Comparison of ENCODE assay signal across 15 cellular contexts in the genomic region with DNA sequence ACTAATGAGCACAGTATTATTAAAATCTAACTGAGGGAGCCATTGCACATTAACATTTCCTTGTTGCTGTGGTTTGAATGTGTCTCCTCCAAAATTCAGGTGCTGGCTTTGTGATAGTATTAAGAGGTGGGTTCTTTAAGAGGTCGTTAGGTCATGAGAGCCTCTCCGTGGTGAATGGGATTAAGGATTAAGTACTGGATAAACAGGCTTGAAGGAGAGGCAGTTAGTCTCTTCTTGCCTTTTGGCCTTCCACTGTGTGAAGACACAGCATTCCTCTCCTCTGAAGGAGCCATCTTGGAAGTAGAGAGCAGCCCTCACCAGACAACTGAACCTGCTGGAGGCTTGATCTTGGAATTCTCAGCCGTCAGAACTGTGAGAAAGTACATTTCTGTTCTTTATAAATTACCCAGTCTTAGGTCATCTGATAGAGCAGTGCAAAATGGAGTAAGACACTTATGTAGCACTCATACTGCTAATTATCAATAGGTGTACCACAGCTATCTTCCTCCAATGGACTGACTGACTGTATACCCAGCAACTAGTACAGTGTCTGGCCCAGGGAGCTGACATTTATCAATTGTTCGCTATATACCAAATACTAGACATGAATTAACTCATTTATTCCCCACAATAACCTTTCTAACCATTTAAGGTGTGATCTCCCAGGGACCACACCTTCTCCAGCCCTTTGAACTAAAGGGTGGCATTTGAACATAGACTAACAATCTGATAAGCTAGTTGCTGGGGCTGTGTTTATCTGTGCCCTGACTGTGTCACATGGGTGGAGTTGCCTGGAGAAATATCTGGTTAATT.
A peak's percentile ranks its signal among the peaks of the same experiment; 100 is the strongest.
DNase-seq lines count a peak whose midpoint lies in the region; ATAC-seq and TF ChIP-seq lines count a peak whose summit lies in the region.
"Had no signal": no experiment of that assay in that cellular context is flagged by ENCODE, and none has a peak within 500 bp of the region (broad histone marks: within the 10 kb centered on the region; RNA-seq: fewer than 3 reads in every experiment).

No MANE protein-coding gene starts in this region.

- no peak overlapping the region for H2AFZ ChIP-seq in neural progenitor cell (replicated peaks)

- DNase-seq in T-helper 2 cell treated with Interferon-gamma antibody and Interleukin-4, amounts not matched to agents 5 μg/mL and 100 μg/mL, for 36 hours (ENCODE audit: low spot score): no peak
- DNase-seq in T-helper 2 cell (no peak), neural progenitor cell (ENCODE audit: low spot score) (peak; percentile 87), NCI-H1092 treated with DMSO at 0.1 percent for 48 hours (lab: John Stamatoyannopoulos, UW) (no peak)
- DNase-seq in activated T-helper 2 cell treated with anti-CD3 and anti-CD28 coated beads, Interferon-gamma antibody, Interleukin-2, Interleukin-4, amounts not matched to agents 10 μg/mL and 5 μg/mL and 100 μg/mL, durations not matched to agents 14 hours and 24 hours and 36 hours (ENCODE audit: low spot score): no peak
- DNase-seq in activated CD4-positive, alpha-beta memory T cell treated with anti-CD3 and anti-CD28 coated beads for 36 hours: no peak
- DNase-seq: activated gamma-delta T cell, left ventricle myocardium superior, psoas muscle, SHP77 treated with DMSO at 0.1 percent for 48 hours had no signal

- TF ChIP-seq CTCF in neural progenitor cell (IDR thresholded peaks at IDR 0.05): no peak

- H3K79me2 ChIP-seq in neural progenitor cell (ENCODE audit: low read depth): peaks cover 37% of the 10 kb centered on the region

- H3K4me1 ChIP-seq in HUES48 (ENCODE audit: control insufficient read depth, insufficient read depth, low read length) (peaks cover 19% of the 10 kb centered on the region), neural progenitor cell (peaks cover 81% of the 10 kb centered on the region)
- H3K4me1 ChIP-seq: esophagus muscularis mucosa, psoas muscle, vagina had no signal

- H3K4me3 Mint-ChIP-seq in T-helper 2 cell treated with Interferon-gamma antibody and Interleukin-4, amounts not matched to agents 5 μg/mL and 100 μg/mL, for 36 hours: peak overlapping the region; percentile 66
- peak overlapping the region; percentile 77 for H3K4me3 Mint-ChIP-seq in activated T-helper 2 cell treated with anti-CD3 and anti-CD28 coated beads, Interferon-gamma antibody, Interleukin-2, Interleukin-4, amounts not matched to agents 10 μg/mL and 5 μg/mL and 100 μg/mL, durations not matched to agents 14 hours and 24 hours and 36 hours (ENCODE audit: low read depth)
- H3K4me3 Mint-ChIP-seq in neural progenitor cell: peak overlapping the region; percentile 42
- H3K4me3 Mint-ChIP-seq in activated CD4-positive, alpha-beta memory T cell treated with anti-CD3 and anti-CD28 coated beads for 36 hours: no peak overlapping the region
- H3K4me3 Mint-ChIP-seq: HFFc6 had no signal

- H3K4me3 ChIP-seq in HUES48 (ENCODE audit: low read depth, low read length): no peak overlapping the region
- H3K4me3 ChIP-seq in neural progenitor cell: peak overlapping the region; percentile 37
- H3K4me3 ChIP-seq: esophagus muscularis mucosa, psoas muscle, vagina had no signal

- POLR2A ChIA-PET in activated CD4-positive, alpha-beta memory T cell treated with anti-CD3 and anti-CD28 coated beads for 36 hours (lab: Charles Lee): interaction anchor here (0.6 kb wide), 1 partner anchor 1358 kb away, joined by 4 read pairs; no protein-coding TSS in a partner anchor

- H3K36me3 ChIP-seq in HUES48 (ENCODE audit: control insufficient read depth, insufficient read depth, low read length): no peaks in the 10 kb centered on the region
- no peaks in the 10 kb centered on the region for H3K36me3 ChIP-seq in neural progenitor cell
- H3K36me3 ChIP-seq: esophagus muscularis mucosa, vagina had no signal

- H3K9ac ChIP-seq in HUES48 (ENCODE audit: low read depth, low read length) (no peak overlapping the region), neural progenitor cell (no peak overlapping the region)

- peaks cover 56% of the 10 kb centered on the region for H3K4me1 Mint-ChIP-seq in T-helper 2 cell treated with Interferon-gamma antibody and Interleukin-4, amounts not matched to agents 5 μg/mL and 100 μg/mL, for 36 hours (ENCODE audit: low read depth)
- peaks cover 56% of the 10 kb centered on the region for H3K4me1 Mint-ChIP-seq in activated T-helper 2 cell treated with anti-CD3 and anti-CD28 coated beads, Interferon-gamma antibody, Interleukin-2, Interleukin-4, amounts not matched to agents 10 μg/mL and 5 μg/mL and 100 μg/mL, durations not matched to agents 14 hours and 24 hours and 36 hours (ENCODE audit: low read depth)
- peaks cover 54% of the 10 kb centered on the region for H3K4me1 Mint-ChIP-seq in neural progenitor cell
- H3K4me1 Mint-ChIP-seq in activated CD4-positive, alpha-beta memory T cell treated with anti-CD3 and anti-CD28 coated beads for 36 hours (ENCODE audit: low read depth): peaks cover 25% of the 10 kb centered on the region

- H3K9me3 ChIP-seq in HUES48 (ENCODE audit: control insufficient read depth, insufficient read depth, low read length) (no peaks in the 10 kb centered on the region), neural progenitor cell (ENCODE audit: low read depth) (no peaks in the 10 kb centered on the region)
- H3K9me3 ChIP-seq: esophagus muscularis mucosa, psoas muscle, vagina had no signal

- no peaks in the 10 kb centered on the region for H4K20me1 ChIP-seq in neural progenitor cell (ENCODE audit: low read depth)

- peak overlapping the region; percentile 73 for H3K4me2 ChIP-seq in neural progenitor cell

- no peaks in the 10 kb centered on the region for H3K9me3 Mint-ChIP-seq in T-helper 2 cell treated with Interferon-gamma antibody and Interleukin-4, amounts not matched to agents 5 μg/mL and 100 μg/mL, for 36 hours
- H3K9me3 Mint-ChIP-seq in activated T-helper 2 cell treated with anti-CD3 and anti-CD28 coated beads, Interferon-gamma antibody, Interleukin-2, Interleukin-4, amounts not matched to agents 10 μg/mL and 5 μg/mL and 100 μg/mL, durations not matched to agents 14 hours and 24 hours and 36 hours: no peaks in the 10 kb centered on the region
- H3K9me3 Mint-ChIP-seq in neural progenitor cell: no peaks in the 10 kb centered on the region
- no peaks in the 10 kb centered on the region for H3K9me3 Mint-ChIP-seq in activated CD4-positive, alpha-beta memory T cell treated with anti-CD3 and anti-CD28 coated beads for 36 hours
- H3K9me3 Mint-ChIP-seq: HFFc6 had no signal

- H3K27me3 ChIP-seq in HUES48 (ENCODE audit: control insufficient read depth, insufficient read depth, low read length) (no peaks in the 10 kb centered on the region), neural progenitor cell (no peaks in the 10 kb centered on the region)
- H3K27me3 ChIP-seq: vagina had no signal

- intact Hi-C loops in activated T-helper 2 cell treated with anti-CD3 and anti-CD28 coated beads, Interferon-gamma antibody, Interleukin-2, Interleukin-4, amounts not matched to agents 10 μg/mL and 5 μg/mL and 100 μg/mL, durations not matched to agents 14 hours and 24 hours and 36 hours (cut with micrococcal nuclease): loop anchor here (1.0 to 10.0 kb wide), 5 partner anchors 36 to 1866 kb away; no protein-coding TSS in a partner anchor
- intact Hi-C loops in activated CD4-positive, alpha-beta memory T cell treated with anti-CD3 and anti-CD28 coated beads for 36 hours (cut with micrococcal nuclease): loop anchor here (1.0 to 10.0 kb wide), 3 partner anchors 354 to 676 kb away; partner anchors contain the start of gene SP5

- peak overlapping the region; percentile 81 for H3K27ac Mint-ChIP-seq in T-helper 2 cell treated with Interferon-gamma antibody and Interleukin-4, amounts not matched to agents 5 μg/mL and 100 μg/mL, for 36 hours
- H3K27ac Mint-ChIP-seq in activated T-helper 2 cell treated with anti-CD3 and anti-CD28 coated beads, Interferon-gamma antibody, Interleukin-2, Interleukin-4, amounts not matched to agents 10 μg/mL and 5 μg/mL and 100 μg/mL, durations not matched to agents 14 hours and 24 hours and 36 hours: peak overlapping the region; percentile 100
- H3K27ac Mint-ChIP-seq in neural progenitor cell: peak overlapping the region; percentile 18
- no peak overlapping the region for H3K27ac Mint-ChIP-seq in activated CD4-positive, alpha-beta memory T cell treated with anti-CD3 and anti-CD28 coated beads for 36 hours
- H3K27ac Mint-ChIP-seq: HFFc6 had no signal

- ATAC-seq in GM18519 (IDR thresholded peaks at IDR 0.05; ENCODE audit: low FRiP score, unreplicated experiment): no peak

- CTCF ChIA-PET in activated CD4-positive, alpha-beta memory T cell treated with anti-CD3 and anti-CD28 coated beads for 36 hours (lab: Charles Lee): interaction anchor here (0.9 to 3.5 kb wide), 18 partner anchors 10 to 513 kb away, joined by 3 to 40 read pairs (median 8); partner anchors contain the start of gene GAD1

- H3K27me3 Mint-ChIP-seq in T-helper 2 cell treated with Interferon-gamma antibody and Interleukin-4, amounts not matched to agents 5 μg/mL and 100 μg/mL, for 36 hours (ENCODE audit: low read depth): no peaks in the 10 kb centered on the region
- H3K27me3 Mint-ChIP-seq in activated T-helper 2 cell treated with anti-CD3 and anti-CD28 coated beads, Interferon-gamma antibody, Interleukin-2, Interleukin-4, amounts not matched to agents 10 μg/mL and 5 μg/mL and 100 μg/mL, durations not matched to agents 14 hours and 24 hours and 36 hours (ENCODE audit: low read depth): no peaks in the 10 kb centered on the region
- peaks cover 6% of the 10 kb centered on the region for H3K27me3 Mint-ChIP-seq in neural progenitor cell (ENCODE audit: insufficient read depth, low read depth)
- H3K27me3 Mint-ChIP-seq in activated CD4-positive, alpha-beta memory T cell treated with anti-CD3 and anti-CD28 coated beads for 36 hours: peaks cover 22% of the 10 kb centered on the region

- peaks cover 50% of the 10 kb centered on the region for H3F3A ChIP-seq in neural progenitor cell (ENCODE audit: low read depth)

- no peaks in the 10 kb centered on the region for H3K36me3 Mint-ChIP-seq in T-helper 2 cell treated with Interferon-gamma antibody and Interleukin-4, amounts not matched to agents 5 μg/mL and 100 μg/mL, for 36 hours (ENCODE audit: low read depth)
- H3K36me3 Mint-ChIP-seq in activated T-helper 2 cell treated with anti-CD3 and anti-CD28 coated beads, Interferon-gamma antibody, Interleukin-2, Interleukin-4, amounts not matched to agents 10 μg/mL and 5 μg/mL and 100 μg/mL, durations not matched to agents 14 hours and 24 hours and 36 hours (ENCODE audit: low read depth): no peaks in the 10 kb centered on the region
- no peaks in the 10 kb centered on the region for H3K36me3 Mint-ChIP-seq in neural progenitor cell
- no peaks in the 10 kb centered on the region for H3K36me3 Mint-ChIP-seq in activated CD4-positive, alpha-beta memory T cell treated with anti-CD3 and anti-CD28 coated beads for 36 hours

- H3K27ac ChIP-seq in HUES48 (ENCODE audit: low read depth, low read length): peak overlapping the region; percentile 57
- H3K27ac ChIP-seq in neural progenitor cell: peak overlapping the region; percentile 97
- H3K27ac ChIP-seq: esophagus muscularis mucosa, psoas muscle, vagina had no signal
